In genomic region chr6:41547799-41548097, GRCh38 we compare ENCODE assay signal across 8 cellular contexts. TPM values are rescaled to one million over a fixed set of nuclear protein-coding genes. Genes with fewer than 3 reads are reported as not detected.
DNase-seq lines count a peak whose midpoint lies in the region; ATAC-seq and TF ChIP-seq lines count a peak whose summit lies in the region.

No MANE protein-coding gene starts in this region.

- no peaks in the 10 kb centered on the region for H3K9me3 ChIP-seq in DOHH2 (ENCODE audit: control insufficient read depth, insufficient read depth, low read length)
- H3K9me3 ChIP-seq in gastroesophageal sphincter: no peaks in the 10 kb centered on the region
- no peaks in the 10 kb centered on the region for H3K9me3 ChIP-seq in psoas muscle

- TF ChIP-seq POLR2A in gastroesophageal sphincter (IDR thresholded peaks at IDR 0.05): no peak

- H3K27ac ChIP-seq in DOHH2 (ENCODE audit: low read depth, low read length) (no peak overlapping the region), gastroesophageal sphincter (peak overlapping the region in 3 of 4 donors; percentile 86 to 95 (median 92)), psoas muscle (peak overlapping the region; percentile 79)

- TF ChIP-seq EP300 in gastroesophageal sphincter (IDR thresholded peaks at IDR 0.05): no peak

- DNase-seq in T-cell (no peak), psoas muscle (no peak), HEK293T (ENCODE audit: extremely low spot score) (no peak), NCI-H2029 treated with DMSO at 0.1 percent for 48 hours (lab: John Stamatoyannopoulos, UW) (no peak)

- H3K9me3 Mint-ChIP-seq in T-cell: no peaks in the 10 kb centered on the region

- H3K36me3 Mint-ChIP-seq in T-cell: peaks cover 11% of the 10 kb centered on the region

- H3K4me1 Mint-ChIP-seq in T-cell: peaks cover 23 to 39% (median 32%) of the 10 kb centered on the region in 3 donors

- no peaks in the 10 kb centered on the region for H3K9me2 ChIP-seq in DOHH2 (replicated peaks; ENCODE audit: control insufficient read depth, low read length)

- H3K27ac Mint-ChIP-seq in T-cell: no peak overlapping the region

- TF ChIP-seq CTCF in DOHH2 (IDR thresholded peaks at IDR 0.05; ENCODE audit: low read depth, low read length, poor library complexity, severe bottlenecking) (no peak), gastroesophageal sphincter (IDR thresholded peaks at IDR 0.05) (no peak), psoas muscle (IDR thresholded peaks at IDR 0.05) (no peak)

- peak overlapping the region; percentile 87 to 93 (median 87) for H3K4me3 Mint-ChIP-seq in T-cell

- no peak for ATAC-seq in T-cell (replicated peaks in 1 of 4)
- ATAC-seq in gastroesophageal sphincter: no peak
- no peak for ATAC-seq in psoas muscle
- ATAC-seq in GM21447 (IDR thresholded peaks at IDR 0.05; ENCODE audit: unreplicated experiment): no peak
- no peak for ATAC-seq in HG02840 (IDR thresholded peaks at IDR 0.05; ENCODE audit: low FRiP score, unreplicated experiment)

- H3K27me3 ChIP-seq in DOHH2 (ENCODE audit: control insufficient read depth, low read length): peaks cover 13% of the 10 kb centered on the region
- H3K27me3 ChIP-seq in gastroesophageal sphincter: no peaks in the 10 kb centered on the region
- no peaks in the 10 kb centered on the region for H3K27me3 ChIP-seq in psoas muscle (ENCODE audit: insufficient read depth in 3 of 3, low read length in 2 of 3)

- peak overlapping the region; percentile 98 for H3K4me2 ChIP-seq in DOHH2 (ENCODE audit: low read length)

- H3K4me3 ChIP-seq in DOHH2 (ENCODE audit: low read length): peak overlapping the region; percentile 92
- peak overlapping the region; percentile 93 to 98 for H3K4me3 ChIP-seq in gastroesophageal sphincter
- H3K4me3 ChIP-seq in psoas muscle: peak overlapping the region; percentile 82

- peaks cover 26% of the 10 kb centered on the region for H3K4me1 ChIP-seq in DOHH2 (ENCODE audit: control insufficient read depth, low read length)
- peaks cover 0 to 66% (median 22%) of the 10 kb centered on the region in 3 donors for H3K4me1 ChIP-seq in gastroesophageal sphincter
- peaks cover 23% of the 10 kb centered on the region for H3K4me1 ChIP-seq in psoas muscle

- POLR2A ChIA-PET in T-cell (lab: Charles Lee) (no interaction called here), HEK293T (lab: Yijun Ruan, JAX) (interaction anchor here (1.4 kb wide), 1 partner anchor 39 kb away, joined by 3 read pairs; no protein-coding TSS in a partner anchor)

- CTCF ChIA-PET in T-cell (lab: Charles Lee) (no interaction called here), HEK293T (lab: Yijun Ruan, JAX) (interaction anchor here (0.5 to 0.9 kb wide), 2 partner anchors 124 to 270 kb away, joined by 4 read pairs; no protein-coding TSS in a partner anchor)

- intact Hi-C loops in psoas muscle (cut with DNase I): no loop called here

- H4K20me1 ChIP-seq in DOHH2 (ENCODE audit: control insufficient read depth, insufficient read depth, low read depth, low read length): peaks cover 25% of the 10 kb centered on the region

- H3K27me3 Mint-ChIP-seq in T-cell: peaks cover 5 to 16% of the 10 kb centered on the region in 2 donors

- WGBS in gastroesophageal sphincter (ENCODE audit: low coverage in 1 of 2), 2 donors: 3% methylated on average over 7 of the region's 21 CpGs; no CpG with 5 or more reads in 1 of the 2 donors
- 28 to 33% (median 31%) methylated on average over 19 to 21 of the region's 21 CpGs for WGBS in psoas muscle, 3 donors

- H3K36me3 ChIP-seq in DOHH2 (ENCODE audit: control insufficient read depth, low read length) (peaks cover 17% of the 10 kb centered on the region; the same call in 1 of the 2 replicates), gastroesophageal sphincter (peaks cover 0 to 23% of the 10 kb centered on the region in 2 donors), psoas muscle (ENCODE audit: insufficient read depth in 1 of 2, low read depth in 1 of 2) (peaks cover 0 to 7% of the 10 kb centered on the region in 2 donors)

- peaks cover 48% of the 10 kb centered on the region for H3K79me2 ChIP-seq in DOHH2 (ENCODE audit: control insufficient read depth, low read length)

- no peaks in the 10 kb centered on the region for H3F3A ChIP-seq in DOHH2 (ENCODE audit: control insufficient read depth, insufficient read depth)

TF ChIP-seq in HEK293T, 16 proteins besides CTCF, POLR2A, EP300 and RAD21:
- TF ChIP-seq SUZ12 (IDR thresholded peaks at IDR 0.05) (no peak), ARNT (IDR thresholded peaks at IDR 0.05) (no peak)

RNA-seq across cellular contexts. Expression of gene FOXP4, which starts 1.6 kb away (rescaled TPM):
- total RNA-seq in T-cell (10 to 100 TPM in 1 of 5 donors, 1 to 10 TPM in 4; 4.6 to 10.1 (median 9.5) TPM), gastroesophageal sphincter (10 to 100 TPM in 2 of 4 donors, 1 to 10 TPM in 2; 8.2 to 25.8 (median 11.7) TPM), psoas muscle (10 to 100 TPM in 2 of 4 donors, 1 to 10 TPM in 2; 6.4 to 12.2 (median 9.9) TPM)
- polyA plus RNA-seq in psoas muscle: 1 to 10 TPM; 4.6 to 7.5 (median 5.9) TPM
